In the genomic region with DNA sequence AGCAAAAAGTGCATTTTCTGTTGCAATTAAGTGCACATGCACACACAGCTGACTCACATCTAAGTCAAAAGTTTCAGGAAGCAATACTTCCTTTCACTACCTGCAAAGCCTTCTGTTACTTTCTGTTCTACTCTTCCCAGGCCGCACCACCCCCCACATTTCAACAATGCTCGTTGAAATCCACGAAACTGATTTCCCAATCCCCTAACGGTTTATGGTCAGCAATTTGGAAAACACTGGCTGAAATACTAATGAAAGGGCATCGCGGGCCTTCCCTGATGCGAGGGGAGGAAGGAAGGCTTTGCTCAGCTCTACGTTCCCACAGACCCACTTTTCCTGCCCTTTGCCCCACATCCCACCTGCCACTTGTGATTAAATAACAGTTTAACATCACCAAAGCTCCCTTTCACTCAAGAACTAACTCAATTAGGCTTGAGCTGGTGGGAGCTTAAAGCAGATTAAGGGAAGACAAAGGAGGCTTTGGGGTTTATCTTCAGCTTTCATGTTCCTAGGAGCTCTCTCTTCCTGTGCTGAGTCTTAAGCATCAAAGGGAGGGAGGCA, we compare ENCODE assay signal across 2 cellular contexts.
TF ChIP-seq lines count a peak whose summit lies in the region.

No MANE protein-coding gene starts in this region.

TF ChIP-seq in SK-N-SH, 30 proteins besides CTCF, POLR2A, EP300 and RAD21 (continued from another document):
- TF ChIP-seq, protein P1, sequence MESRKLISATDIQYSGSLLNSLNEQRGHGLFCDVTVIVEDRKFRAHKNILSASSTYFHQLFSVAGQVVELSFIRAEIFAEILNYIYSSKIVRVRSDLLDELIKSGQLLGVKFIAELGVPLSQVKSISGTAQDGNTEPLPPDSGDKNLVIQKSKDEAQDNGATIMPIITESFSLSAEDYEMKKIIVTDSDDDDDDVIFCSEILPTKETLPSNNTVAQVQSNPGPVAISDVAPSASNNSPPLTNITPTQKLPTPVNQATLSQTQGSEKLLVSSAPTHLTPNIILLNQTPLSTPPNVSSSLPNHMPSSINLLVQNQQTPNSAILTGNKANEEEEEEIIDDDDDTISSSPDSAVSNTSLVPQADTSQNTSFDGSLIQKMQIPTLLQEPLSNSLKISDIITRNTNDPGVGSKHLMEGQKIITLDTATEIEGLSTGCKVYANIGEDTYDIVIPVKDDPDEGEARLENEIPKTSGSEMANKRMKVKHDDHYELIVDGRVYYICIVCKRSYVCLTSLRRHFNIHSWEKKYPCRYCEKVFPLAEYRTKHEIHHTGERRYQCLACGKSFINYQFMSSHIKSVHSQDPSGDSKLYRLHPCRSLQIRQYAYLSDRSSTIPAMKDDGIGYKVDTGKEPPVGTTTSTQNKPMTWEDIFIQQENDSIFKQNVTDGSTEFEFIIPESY (IDR thresholded peaks at IDR 0.05; ENCODE audit: borderline replicate concordance, low read depth): no peak
- TF ChIP-seq MXI1 (IDR thresholded peaks at IDR 0.05; ENCODE audit: low read depth, low read length): no peak
- no peak for TF ChIP-seq YY1 (IDR thresholded peaks at IDR 0.05; ENCODE audit: low read depth)
- TF ChIP-seq FOXM1 (IDR thresholded peaks at IDR 0.05; ENCODE audit: low read depth): no peak

TF ChIP-seq in SK-N-SH treated with all-trans-retinoic acid at 6 μM for 48 hours, 23 proteins besides CTCF, POLR2A, EP300 and RAD21 (continued from another document):
- TF ChIP-seq ESRRG (CRISPR knock-in tag; IDR thresholded peaks at IDR 0.05): no peak
- no peak for TF ChIP-seq PATZ1 (CRISPR knock-in tag; IDR thresholded peaks at IDR 0.05; ENCODE audit: borderline replicate concordance)
- TF ChIP-seq ZNF70 (CRISPR knock-in tag; IDR thresholded peaks at IDR 0.05): no peak
- TF ChIP-seq ZFP3 (CRISPR knock-in tag; IDR thresholded peaks at IDR 0.05): no peak
- no peak for TF ChIP-seq ZNF565 (CRISPR knock-in tag; conservative IDR thresholded peaks at IDR 0.05; ENCODE audit: low read depth)
- TF ChIP-seq ZFP30 (CRISPR knock-in tag; IDR thresholded peaks at IDR 0.05): no peak
- TF ChIP-seq, protein P2, sequence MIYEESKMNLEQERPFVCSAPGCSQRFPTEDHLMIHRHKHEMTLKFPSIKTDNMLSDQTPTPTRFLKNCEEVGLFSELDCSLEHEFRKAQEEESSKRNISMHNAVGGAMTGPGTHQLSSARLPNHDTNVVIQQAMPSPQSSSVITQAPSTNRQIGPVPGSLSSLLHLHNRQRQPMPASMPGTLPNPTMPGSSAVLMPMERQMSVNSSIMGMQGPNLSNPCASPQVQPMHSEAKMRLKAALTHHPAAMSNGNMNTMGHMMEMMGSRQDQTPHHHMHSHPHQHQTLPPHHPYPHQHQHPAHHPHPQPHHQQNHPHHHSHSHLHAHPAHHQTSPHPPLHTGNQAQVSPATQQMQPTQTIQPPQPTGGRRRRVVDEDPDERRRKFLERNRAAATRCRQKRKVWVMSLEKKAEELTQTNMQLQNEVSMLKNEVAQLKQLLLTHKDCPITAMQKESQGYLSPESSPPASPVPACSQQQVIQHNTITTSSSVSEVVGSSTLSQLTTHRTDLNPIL (CRISPR knock-in tag; IDR thresholded peaks at IDR 0.05; ENCODE audit: low read depth): no peak
- no peak for TF ChIP-seq ISL1 (CRISPR knock-in tag; IDR thresholded peaks at IDR 0.05)
- no peak for TF ChIP-seq ZC3H10 (CRISPR knock-in tag; IDR thresholded peaks at IDR 0.05)
- no peak for TF ChIP-seq TCF4 (CRISPR knock-in tag; IDR thresholded peaks at IDR 0.05; ENCODE audit: borderline replicate concordance)
- no peak for TF ChIP-seq OSR1 (CRISPR knock-in tag; IDR thresholded peaks at IDR 0.05)
- TF ChIP-seq, protein P3, sequence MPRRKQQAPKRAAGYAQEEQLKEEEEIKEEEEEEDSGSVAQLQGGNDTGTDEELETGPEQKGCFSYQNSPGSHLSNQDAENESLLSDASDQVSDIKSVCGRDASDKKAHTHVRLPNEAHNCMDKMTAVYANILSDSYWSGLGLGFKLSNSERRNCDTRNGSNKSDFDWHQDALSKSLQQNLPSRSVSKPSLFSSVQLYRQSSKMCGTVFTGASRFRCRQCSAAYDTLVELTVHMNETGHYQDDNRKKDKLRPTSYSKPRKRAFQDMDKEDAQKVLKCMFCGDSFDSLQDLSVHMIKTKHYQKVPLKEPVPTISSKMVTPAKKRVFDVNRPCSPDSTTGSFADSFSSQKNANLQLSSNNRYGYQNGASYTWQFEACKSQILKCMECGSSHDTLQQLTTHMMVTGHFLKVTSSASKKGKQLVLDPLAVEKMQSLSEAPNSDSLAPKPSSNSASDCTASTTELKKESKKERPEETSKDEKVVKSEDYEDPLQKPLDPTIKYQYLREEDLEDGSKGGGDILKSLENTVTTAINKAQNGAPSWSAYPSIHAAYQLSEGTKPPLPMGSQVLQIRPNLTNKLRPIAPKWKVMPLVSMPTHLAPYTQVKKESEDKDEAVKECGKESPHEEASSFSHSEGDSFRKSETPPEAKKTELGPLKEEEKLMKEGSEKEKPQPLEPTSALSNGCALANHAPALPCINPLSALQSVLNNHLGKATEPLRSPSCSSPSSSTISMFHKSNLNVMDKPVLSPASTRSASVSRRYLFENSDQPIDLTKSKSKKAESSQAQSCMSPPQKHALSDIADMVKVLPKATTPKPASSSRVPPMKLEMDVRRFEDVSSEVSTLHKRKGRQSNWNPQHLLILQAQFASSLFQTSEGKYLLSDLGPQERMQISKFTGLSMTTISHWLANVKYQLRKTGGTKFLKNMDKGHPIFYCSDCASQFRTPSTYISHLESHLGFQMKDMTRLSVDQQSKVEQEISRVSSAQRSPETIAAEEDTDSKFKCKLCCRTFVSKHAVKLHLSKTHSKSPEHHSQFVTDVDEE (CRISPR knock-in tag; IDR thresholded peaks at IDR 0.05): no peak
- TF ChIP-seq BACH2 (CRISPR knock-in tag; IDR thresholded peaks at IDR 0.05; ENCODE audit: borderline replicate concordance): no peak
TF ChIP-seq in SK-N-SH treated with all-trans-retinoic acid at 6 μM for 48 hours: peak in this region for 0.
